ENCODE assay signal across 8 cellular contexts in the genomic region with DNA sequence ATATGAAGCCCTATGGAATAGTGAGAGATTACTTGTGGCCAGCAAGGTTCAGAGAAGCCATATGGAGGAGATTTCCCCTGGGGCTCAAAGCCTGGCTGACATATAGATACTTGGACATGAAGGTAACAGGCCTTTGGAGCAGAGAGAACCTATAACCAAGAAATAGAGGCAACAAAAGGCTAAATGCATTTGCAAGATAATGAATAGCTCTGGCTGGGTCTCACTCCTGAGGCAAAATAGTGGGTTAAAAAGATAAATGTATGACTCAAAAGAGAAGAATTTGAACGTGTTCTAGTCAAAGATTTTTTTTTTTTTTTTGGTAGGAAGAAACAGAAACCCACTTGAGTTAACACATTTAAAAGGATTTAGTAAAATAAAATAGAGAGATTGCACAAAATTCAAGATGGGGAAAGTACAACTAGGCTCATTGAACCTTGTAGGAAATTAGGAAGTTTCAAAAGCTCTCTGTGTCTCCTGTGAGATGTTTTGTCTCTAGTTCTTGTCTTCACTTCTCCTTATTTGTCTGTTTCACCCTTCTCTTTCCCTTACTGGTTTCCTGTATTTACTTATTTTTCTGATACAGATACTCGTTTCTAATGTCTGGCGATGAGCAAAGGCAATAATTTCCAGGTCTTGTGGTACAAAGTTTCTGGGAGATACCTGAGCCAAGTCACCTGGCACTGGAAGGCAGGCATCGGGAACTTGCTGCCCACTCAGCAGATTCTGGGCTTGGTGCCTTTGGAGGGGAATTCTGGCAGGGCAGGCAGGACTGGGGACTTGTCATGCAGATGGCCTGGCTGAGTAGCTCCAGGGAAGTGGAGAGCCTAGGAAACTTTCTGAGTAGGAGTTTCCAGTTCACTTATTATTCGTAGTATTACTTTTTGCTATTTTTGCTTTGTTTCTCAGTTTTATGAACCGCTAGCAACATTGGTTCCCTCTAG. TPM values are rescaled to one million over a fixed set of nuclear protein-coding genes. Genes with fewer than 3 reads are reported as not detected.
A peak's percentile ranks its signal among the peaks of the same experiment; 100 is the strongest.
DNase-seq lines count a peak whose midpoint lies in the region; ATAC-seq and TF ChIP-seq lines count a peak whose summit lies in the region.
"Had no signal": no experiment of that assay in that cellular context is flagged by ENCODE, and none has a peak within 500 bp of the region (broad histone marks: within the 10 kb centered on the region; RNA-seq: fewer than 3 reads in every experiment).

No MANE protein-coding gene starts in this region.

- ATAC-seq in GM21723 (IDR thresholded peaks at IDR 0.05; ENCODE audit: unreplicated experiment) (peak; percentile 61), GM19397 (IDR thresholded peaks at IDR 0.05; ENCODE audit: unreplicated experiment) (no peak)

- H3K4me1 ChIP-seq in OCI-LY3 (ENCODE audit: low read length): peaks cover 57% of the 10 kb centered on the region
- no peaks in the 10 kb centered on the region for H3K4me1 ChIP-seq in left ventricle myocardium inferior
- no peaks in the 10 kb centered on the region for H3K4me1 ChIP-seq in testis

- peak overlapping the region; percentile 68 for H3K27ac ChIP-seq in OCI-LY3 (ENCODE audit: low read length)
- peak overlapping the region; percentile 43 for H3K27ac ChIP-seq in left ventricle myocardium inferior (replicated peaks)
- peak overlapping the region; percentile 18 to 43 for H3K27ac ChIP-seq in testis
- H3K27ac ChIP-seq: KMS-11 had no signal

- H3K27me3 ChIP-seq in OCI-LY3 (ENCODE audit: low read depth, low read length) (no peaks in the 10 kb centered on the region), left ventricle myocardium inferior (ENCODE audit: low read depth) (no peaks in the 10 kb centered on the region), testis (no peaks in the 10 kb centered on the region)

- H2AFZ ChIP-seq in OCI-LY3 (ENCODE audit: low read depth, low read length): no peak overlapping the region

- H3K4me3 ChIP-seq in OCI-LY3 (ENCODE audit: low read length) (peak overlapping the region; percentile 59), left ventricle myocardium inferior (no peak overlapping the region), testis (no peak overlapping the region)

- no peak for DNase-seq in left ventricle myocardium inferior
- no peak for DNase-seq in testis
- no peak for DNase-seq in DMS153 (lab: John Stamatoyannopoulos, UW)
- no peak for DNase-seq in EL

- WGBS in testis, 2 donors: 56 to 60% methylated on average over 6 of the region's 6 CpGs

- TF ChIP-seq POLR2A in testis (IDR thresholded peaks at IDR 0.05): no peak

- H3K79me2 ChIP-seq in OCI-LY3 (ENCODE audit: low read length): no peaks in the 10 kb centered on the region

- intact Hi-C loops in left ventricle myocardium inferior (cut with micrococcal nuclease) (no loop called here), testis (cut with DNase I; ENCODE audit: low total_unique reads) (no loop called here)

- H3K9ac ChIP-seq in OCI-LY3 (ENCODE audit: low read length): peak overlapping the region; percentile 32; the same call in 1 of the 2 replicates
- H3K9ac ChIP-seq: KMS-11 had no signal

- H3K36me3 ChIP-seq in OCI-LY3 (replicated peaks; ENCODE audit: low read depth, low read length) (no peaks in the 10 kb centered on the region), left ventricle myocardium inferior (no peaks in the 10 kb centered on the region), testis (ENCODE audit: low read depth, missing control alignments) (no peaks in the 10 kb centered on the region)

- H4K20me1 ChIP-seq in OCI-LY3 (ENCODE audit: insufficient read depth, low read length): no peaks in the 10 kb centered on the region

- peak overlapping the region; percentile 82 for H3K4me2 ChIP-seq in OCI-LY3 (ENCODE audit: low read length)
- H3K4me2 ChIP-seq: KMS-11 had no signal

- TF ChIP-seq CTCF in OCI-LY3 (IDR thresholded peaks at IDR 0.05; ENCODE audit: low read depth, low read length) (no peak), left ventricle myocardium inferior (IDR thresholded peaks at IDR 0.05; ENCODE audit: borderline replicate concordance) (no peak), testis (IDR thresholded peaks at IDR 0.05) (no peak)

- H3K9me3 ChIP-seq in OCI-LY3 (ENCODE audit: insufficient read depth, low read length) (no peaks in the 10 kb centered on the region), left ventricle myocardium inferior (replicated peaks) (no peaks in the 10 kb centered on the region), testis (no peaks in the 10 kb centered on the region)

RNA-seq across cellular contexts. Expression of a gene that starts 49.2 kb away (rescaled TPM):
- total RNA-seq in left ventricle myocardium inferior (8.1 TPM), testis (10 to 100 TPM; 27.5 to 66.9 TPM)
- polyA plus RNA-seq in testis (ENCODE audit: insufficient read depth, low read depth, low replicate concordance): 106 TPM
